1 cellular context compared by ENCODE assay signal in genomic region chr11:105202844-105203548, GRCh38.
A peak's percentile ranks its signal among the peaks of the same experiment; 100 is the strongest.
TF ChIP-seq lines count a peak whose summit lies in the region.

No MANE protein-coding gene starts in this region.

TF ChIP-seq in HepG2, 621 proteins besides CTCF, POLR2A, EP300 and RAD21 (continued from another document and continues in another):
- TF ChIP-seq TARDBP (CRISPR knock-in tag; IDR thresholded peaks at IDR 0.05) (peak; percentile 75; the same call in 1 of the 2 replicates), HDAC2 (CRISPR knock-in tag; IDR thresholded peaks at IDR 0.05) (peak; percentile 79), RERE (CRISPR knock-in tag; IDR thresholded peaks at IDR 0.05; ENCODE audit: low read depth) (peak; percentile 62; the same call in 1 of the 2 replicates), ZFP36L1 (CRISPR knock-in tag; IDR thresholded peaks at IDR 0.05) (0 out of 2 replicates have a peak, but pooled peaks have one; percentile 52), ISL2 (CRISPR knock-in tag; IDR thresholded peaks at IDR 0.05) (peak; percentile 91), KDM6A (CRISPR knock-in tag; IDR thresholded peaks at IDR 0.05; ENCODE audit: low read depth) (peak; percentile 60), ZNF883 (CRISPR knock-in tag; IDR thresholded peaks at IDR 0.05; ENCODE audit: not compliant biosample characterization) (no peak), THAP9 (CRISPR knock-in tag; IDR thresholded peaks at IDR 0.05; ENCODE audit: borderline replicate concordance) (no peak), ZNF331 (CRISPR knock-in tag; IDR thresholded peaks at IDR 0.05) (peak; percentile 61; the same call in 1 of the 2 replicates), IKZF5 (CRISPR knock-in tag; IDR thresholded peaks at IDR 0.05) (0 out of 2 replicates have a peak, but pooled peaks have one; percentile 40), ZNF44 (CRISPR knock-in tag; IDR thresholded peaks at IDR 0.05) (no peak), ETS1 (CRISPR knock-in tag; IDR thresholded peaks at IDR 0.05) (no peak), PAXIP1 (CRISPR knock-in tag; conservative IDR thresholded peaks at IDR 0.05) (peak; percentile 90), NFAT5 (CRISPR knock-in tag; IDR thresholded peaks at IDR 0.05) (no peak), SAP130 (CRISPR knock-in tag; IDR thresholded peaks at IDR 0.05; ENCODE audit: low read depth) (peak; percentile 61), RARA (CRISPR knock-in tag; IDR thresholded peaks at IDR 0.05) (peak; percentile 80), ZMYM4 (CRISPR knock-in tag; IDR thresholded peaks at IDR 0.05) (peak; percentile 58), ZNF773 (CRISPR knock-in tag; IDR thresholded peaks at IDR 0.05; ENCODE audit: borderline replicate concordance) (no peak), NR2F2 (IDR thresholded peaks at IDR 0.05; ENCODE audit: borderline replicate concordance, low read depth) (peak; percentile 83), IKZF1 (IDR thresholded peaks at IDR 0.05) (no peak), ZNF747 (CRISPR knock-in tag; IDR thresholded peaks at IDR 0.05; ENCODE audit: borderline replicate concordance) (no peak), HOXA3 (CRISPR knock-in tag; IDR thresholded peaks at IDR 0.05) (peak; percentile 36; the same call in 1 of the 2 replicates), SRY (CRISPR knock-in tag; IDR thresholded peaks at IDR 0.05) (no peak), ZNF251 (CRISPR knock-in tag; IDR thresholded peaks at IDR 0.05) (no peak), NCOR1 (IDR thresholded peaks at IDR 0.05; ENCODE audit: borderline replicate concordance, low read length) (peak; percentile 89), GMEB1 (CRISPR knock-in tag; IDR thresholded peaks at IDR 0.05; ENCODE audit: borderline replicate concordance) (peak; percentile 41; the same call in 1 of the 2 replicates), TBL1XR1 (IDR thresholded peaks at IDR 0.05; ENCODE audit: borderline replicate concordance, low read length, partially characterized antibody) (no peak), GATAD2A (CRISPR knock-in tag; IDR thresholded peaks at IDR 0.05) (peak; percentile 91), TCF7L2 (IDR thresholded peaks at IDR 0.05; ENCODE audit: low read depth, low read length) (peak; percentile 61), NR3C1 (CRISPR knock-in tag; IDR thresholded peaks at IDR 0.05) (no peak), HIVEP1 (CRISPR knock-in tag; IDR thresholded peaks at IDR 0.05) (no peak), PHF21A (CRISPR knock-in tag; IDR thresholded peaks at IDR 0.05) (peak; percentile 72; the same call in 1 of the 2 replicates), FOXA3 (CRISPR knock-in tag; IDR thresholded peaks at IDR 0.05) (peak; percentile 85), TEAD3 (CRISPR knock-in tag; optimal IDR thresholded peaks at IDR 0.05; ENCODE audit: borderline replicate concordance) (peak; percentile 47), NFIC (IDR thresholded peaks at IDR 0.05; ENCODE audit: low read length) (peak; percentile 93), HHEX (CRISPR knock-in tag; IDR thresholded peaks at IDR 0.05) (peak; percentile 43; the same call in 1 of the 2 replicates), SKI (IDR thresholded peaks at IDR 0.05; ENCODE audit: partially characterized antibody) (peak; percentile 31), ZEB1 (IDR thresholded peaks at IDR 0.05; ENCODE audit: insufficient replicate concordance, low read depth) (peak; percentile 47), CEBPB (IDR thresholded peaks at IDR 0.05; ENCODE audit: borderline replicate concordance, low read depth, low read length) (no peak), NR2F6 (IDR thresholded peaks at IDR 0.05) (peak; percentile 88), NR2F6 (CRISPR knock-in tag; IDR thresholded peaks at IDR 0.05) (peak; percentile 68), ZNF12 (CRISPR knock-in tag; IDR thresholded peaks at IDR 0.05) (0 out of 2 replicates have a peak, but pooled peaks have one; percentile 12), ELF1 (CRISPR knock-in tag; IDR thresholded peaks at IDR 0.05) (peak; percentile 29; the same call in 1 of the 2 replicates)
